In the genomic region with DNA sequence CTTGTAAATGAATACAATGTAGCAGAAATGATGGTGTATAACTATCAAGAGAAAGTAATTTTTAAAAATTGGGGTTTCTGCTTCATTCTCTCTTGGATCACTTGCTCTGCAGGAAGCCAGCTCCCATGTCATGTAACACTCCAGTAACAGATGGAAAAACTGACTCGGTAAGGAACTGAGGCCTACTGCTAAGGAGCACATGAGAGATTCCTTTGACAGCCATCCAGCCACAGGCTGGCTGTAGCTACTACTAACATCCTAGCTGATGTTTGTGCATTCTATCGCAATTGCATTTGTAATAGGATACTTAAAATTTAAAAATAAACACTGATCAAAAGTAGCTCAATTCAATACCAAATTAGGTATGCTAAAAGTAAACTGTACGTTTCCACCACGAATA, we compare ENCODE assay signal across 28 cellular contexts.
"Had no signal": no experiment of that assay in that cellular context is flagged by ENCODE, and none has a peak within 500 bp of the region (broad histone marks: within the 10 kb centered on the region; RNA-seq: fewer than 3 reads in every experiment).

No MANE protein-coding gene starts in this region.

- H3K4me3 ChIP-seq: heart right ventricle, lower lobe of right lung, mucosa of descending colon, prostate gland, right atrium auricular region, smooth muscle cell, stomach, thyroid gland, vagina had no signal

- H3K36me3 ChIP-seq: lower lobe of right lung, prostate gland, right atrium auricular region, thyroid gland had no signal

- H3K27me3 ChIP-seq: heart right ventricle, right atrium auricular region, stomach, thyroid gland, vagina had no signal

- H3K4me2 ChIP-seq: smooth muscle cell had no signal

- DNase-seq: cortex of kidney; effector memory CD8-positive, alpha-beta T cell; erythroblast; foreskin melanocyte; glutamatergic neuron; heart right ventricle; hippocampal formation; islet precursor cell; kidney glomerular epithelial cell; left colon; left ventricle myocardium superior; lower lobe of right lung; mucosa of descending colon; naive thymus-derived CD4-positive, alpha-beta T cell; nucleus accumbens; stimulated activated CD4-positive, alpha-beta T cell treated with anti-CD3 and anti-CD28 coated beads, Interleukin-12 subunit alpha, Interleukin-12 subunit beta, amount 100 ng/mL, for 4 hours; stimulated activated CD4-positive, alpha-beta T cell treated with anti-CD3 and anti-CD28 coated beads, Interleukin-1b, Interleukin-23, amount 100 ng/mL, for 48 hours; stimulated activated CD4-positive, alpha-beta T cell treated with anti-CD3 and anti-CD28 coated beads, Interleukin-4, amount 100 ng/mL, for 1 hour; stimulated activated naive CD4-positive, alpha-beta T cell treated with Interleukin-2 at 50 U/mL for 16 hours; stomach; thyroid gland; trophoblast cell had no signal

- H3K9me3 ChIP-seq: heart right ventricle, lower lobe of right lung, mucosa of descending colon, prostate gland, right atrium auricular region, stomach, thyroid gland, vagina had no signal

- ATAC-seq: effector memory CD8-positive, alpha-beta T cell; heart right ventricle; left colon; left ventricle myocardium superior; lower lobe of right lung; mucosa of descending colon; naive thymus-derived CD4-positive, alpha-beta T cell; sciatic nerve; stimulated activated effector memory CD8-positive, alpha-beta T cell treated with anti-CD3 and anti-CD28 coated beads, Interleukin-12 subunit alpha, Interleukin-12 subunit beta, amount 100 ng/mL, for 72 hours had no signal

- H3K27ac ChIP-seq: heart right ventricle, lower lobe of right lung, prostate gland, right atrium auricular region, stomach, thyroid gland, vagina had no signal

- H3K4me1 ChIP-seq: heart right ventricle, lower lobe of right lung, prostate gland, right atrium auricular region, stomach, thyroid gland, vagina had no signal
